Comparison of ENCODE assay signal across 13 cellular contexts in genomic region chr9:7368410-7369292, GRCh38.
DNase-seq lines count a peak whose midpoint lies in the region; ATAC-seq lines count a peak whose summit lies in the region.
"Had no signal": no experiment of that assay in that cellular context is flagged by ENCODE, and none has a peak within 500 bp of the region (broad histone marks: within the 10 kb centered on the region; RNA-seq: fewer than 3 reads in every experiment).

No MANE protein-coding gene starts in this region.

- H2AK5ac ChIP-seq in trophoblast cell (ENCODE audit: low read length): no peak overlapping the region

- no peak overlapping the region for H3K23ac ChIP-seq in trophoblast cell (ENCODE audit: low read length)

- no peaks in the 10 kb centered on the region for H3K79me2 ChIP-seq in trophoblast cell (ENCODE audit: control insufficient read depth, insufficient read depth, low read length, poor library complexity)

- no peak for ATAC-seq in activated T-cell treated with anti-CD3 and anti-CD28 coated beads, Interleukin-2, amount 50 U/mL, for 72 hours (replicated peaks in 1 of 2)
- ATAC-seq in GM21529 (IDR thresholded peaks at IDR 0.05; ENCODE audit: unreplicated experiment): no peak
- ATAC-seq: K562, mucosa of descending colon had no signal

- H3K36me3 ChIP-seq in trophoblast cell (ENCODE audit: control insufficient read depth in 1 of 2, insufficient read depth in 2 of 2, low read length in 2 of 2): no peaks in the 10 kb centered on the region

- H3K9me3 ChIP-seq in trophoblast cell (ENCODE audit: insufficient read depth, low read depth, low read length): no peaks in the 10 kb centered on the region
- H3K9me3 ChIP-seq: mucosa of descending colon had no signal

- no peak overlapping the region for H3K4ac ChIP-seq in trophoblast cell (ENCODE audit: low read depth, low read length)

- H3K79me1 ChIP-seq in trophoblast cell (ENCODE audit: low read length): peaks cover 6% of the 10 kb centered on the region

- peak overlapping the region; percentile 88 for H2BK5ac ChIP-seq in trophoblast cell (ENCODE audit: low read depth, low read length, poor library complexity)

- peak overlapping the region; percentile 55 for H4K8ac ChIP-seq in trophoblast cell (ENCODE audit: low read depth, low read length)

- peak overlapping the region; percentile 71 for H4K91ac ChIP-seq in trophoblast cell (ENCODE audit: low read depth, low read length)

- no peaks in the 10 kb centered on the region for H3K27me3 ChIP-seq in trophoblast cell (ENCODE audit: insufficient read depth, low read length)

- H3K36me3 Mint-ChIP-seq in activated T-cell treated with anti-CD3 and anti-CD28 coated beads, Interleukin-2, amount 50 U/mL, for 72 hours (ENCODE audit: insufficient read depth in 2 of 2): peaks cover 0 to 2% of the 10 kb centered on the region in 2 donors

- H2BK120ac ChIP-seq in trophoblast cell (ENCODE audit: insufficient read depth, low read length, poor library complexity): peak overlapping the region; percentile 72

- no peak overlapping the region for H4K12ac ChIP-seq in trophoblast cell (ENCODE audit: low read depth, low read length)

- no peak overlapping the region for H3K4me3 ChIP-seq in trophoblast cell (ENCODE audit: low read depth, low read length)
- H3K4me3 ChIP-seq: K562, mucosa of descending colon had no signal

- no peak overlapping the region for H3K9ac ChIP-seq in trophoblast cell (ENCODE audit: low read length)

- no peak overlapping the region for H3K27ac Mint-ChIP-seq in activated T-cell treated with anti-CD3 and anti-CD28 coated beads, Interleukin-2, amount 50 U/mL, for 72 hours
- H3K27ac Mint-ChIP-seq: stimulated activated naive CD8-positive, alpha-beta T cell treated with anti-CD3 and anti-CD28 coated beads, Interleukin-15, Interleukin-2, amounts not matched to agents 100 ng/mL and 50 ng/mL, for 24 hours had no signal

- H2AFZ ChIP-seq in trophoblast cell (ENCODE audit: insufficient read depth, low read length, poor library complexity): no peak overlapping the region

- no peak overlapping the region for H3K4me3 Mint-ChIP-seq in activated T-cell treated with anti-CD3 and anti-CD28 coated beads, Interleukin-2, amount 50 U/mL, for 72 hours
- H3K4me3 Mint-ChIP-seq: stimulated activated naive CD8-positive, alpha-beta T cell treated with anti-CD3 and anti-CD28 coated beads, Interleukin-15, Interleukin-2, amounts not matched to agents 100 ng/mL and 50 ng/mL, for 24 hours had no signal

- no CpG with 5 or more reads among the region's 6 CpGs for WGBS in trophoblast cell (ENCODE audit: extremely low coverage, insufficient coverage, insufficient read length)

- peaks cover 5% of the 10 kb centered on the region for H3K27me3 Mint-ChIP-seq in activated T-cell treated with anti-CD3 and anti-CD28 coated beads, Interleukin-2, amount 50 U/mL, for 72 hours (ENCODE audit: low read depth)

- DNase-seq in CD1c-positive myeloid dendritic cell (ENCODE audit: extremely low spot score): peak; percentile 25
- DNase-seq in SK-N-DZ (ENCODE audit: low spot score): peak; percentile 58
- DNase-seq in foreskin melanocyte: peak; percentile 68
- peak in 1 of 2 donors; percentile 39 for DNase-seq in trophoblast cell
- DNase-seq in activated T-cell treated with anti-CD3 and anti-CD28 coated beads, Interleukin-2, amount 50 U/mL, for 72 hours: no peak
- DNase-seq in NCI-H2029 treated with DMSO at 0.1 percent for 48 hours (lab: John Stamatoyannopoulos, UW): no peak
- no peak for DNase-seq in KG1 (lab: John Stamatoyannopoulos, UW)
- DNase-seq: activated CD8-positive, alpha-beta memory T cell treated with anti-CD3 and anti-CD28 coated beads for 24 hours; NCI-H524 had no signal

- H2BK12ac ChIP-seq in trophoblast cell (ENCODE audit: low read length): peak overlapping the region; percentile 85

- H3K4me1 Mint-ChIP-seq in activated T-cell treated with anti-CD3 and anti-CD28 coated beads, Interleukin-2, amount 50 U/mL, for 72 hours (ENCODE audit: low read depth): no peaks in the 10 kb centered on the region

- H3K4me2 ChIP-seq in trophoblast cell (ENCODE audit: low read length): peak overlapping the region; percentile 53

- no peaks in the 10 kb centered on the region for H3K9me3 Mint-ChIP-seq in activated T-cell treated with anti-CD3 and anti-CD28 coated beads, Interleukin-2, amount 50 U/mL, for 72 hours
- H3K9me3 Mint-ChIP-seq: stimulated activated naive CD8-positive, alpha-beta T cell treated with anti-CD3 and anti-CD28 coated beads, Interleukin-15, Interleukin-2, amounts not matched to agents 100 ng/mL and 50 ng/mL, for 24 hours had no signal

- H3K27ac ChIP-seq in trophoblast cell (ENCODE audit: low read depth, low read length): peak overlapping the region; percentile 90

- peaks cover 4 to 14% of the 10 kb centered on the region in 2 experiments for H3K4me1 ChIP-seq in trophoblast cell (ENCODE audit: control insufficient read depth in 1 of 2, insufficient read depth in 2 of 2, low read length in 2 of 2)

- H3K18ac ChIP-seq in trophoblast cell (ENCODE audit: low read length): no peak overlapping the region

- H3K14ac ChIP-seq in trophoblast cell (ENCODE audit: low read length): no peak overlapping the region

Comparison
In these comparisons a context has a peak if more than half of its experiments do, and no peak if none do; other contexts are left out.
1. DNase-seq: peak in CD1c-positive myeloid dendritic cell (single experiment), SK-N-DZ (single experiment) and foreskin melanocyte (single experiment); none in activated T-cell treated with anti-CD3 and anti-CD28 coated beads, Interleukin-2, amount 50 U/mL, for 72 hours (0 of 2), NCI-H2029 treated with DMSO at 0.1 percent for 48 hours (single experiment) and KG1 (single experiment).